In the genomic region with DNA sequence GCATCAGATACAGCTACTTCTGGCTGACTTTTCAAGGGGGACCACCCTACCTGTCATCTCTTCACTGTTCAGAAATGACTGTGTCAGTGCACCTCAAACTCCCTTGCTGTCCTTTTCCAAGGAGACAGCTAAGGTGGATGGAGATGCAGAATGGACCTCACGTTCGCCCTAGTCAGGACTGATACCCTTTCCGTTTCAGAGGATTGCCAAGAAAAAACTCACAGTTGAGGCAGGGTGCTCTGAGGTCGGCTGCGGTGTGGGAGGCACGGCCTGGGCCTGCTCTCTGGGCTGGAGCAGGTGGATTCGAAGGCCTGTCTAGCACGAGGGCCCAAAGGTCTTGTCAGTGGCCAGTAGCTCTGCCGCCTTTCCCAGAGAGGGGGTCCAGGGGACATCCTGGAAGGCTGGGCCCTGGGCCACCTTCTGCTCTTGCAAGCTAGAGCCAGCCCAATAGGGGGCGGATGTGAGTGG, we compare ENCODE assay signal across 6 cellular contexts.
A peak's percentile ranks its signal among the peaks of the same experiment; 100 is the strongest.
DNase-seq lines count a peak whose midpoint lies in the region; ATAC-seq lines count a peak whose summit lies in the region.

No MANE protein-coding gene starts in this region.

- peak overlapping the region; percentile 67 for H3K27ac ChIP-seq in substantia nigra (ENCODE audit: low read depth, low read length, poor library complexity, severe bottlenecking)

- ATAC-seq in HG02623 (IDR thresholded peaks at IDR 0.05; ENCODE audit: unreplicated experiment), result peak; percentile 33
- no peak for ATAC-seq in GM19455 (IDR thresholded peaks at IDR 0.05; ENCODE audit: unreplicated experiment)

- DNase-seq in activated T-cell treated with anti-CD3 and anti-CD28 coated beads, Interleukin-2, amount 50 U/mL, for 1 hour, result peak; percentile 79
- DNase-seq in iris pigment epithelial cell (ENCODE audit: low read depth) (peak; percentile 39), substantia nigra (lab: John Stamatoyannopoulos, UW) (peak in 3 of 49 donors; percentile 25 to 38 (median 29))
- DNase-seq in central memory CD4-positive, alpha-beta T cell, result no peak
